33 cellular contexts compared by ENCODE assay signal in genomic region chr16:23981429-23982399, GRCh38.
"Had no signal": no experiment of that assay in that cellular context is flagged by ENCODE, and none has a peak within 500 bp of the region (broad histone marks: within the 10 kb centered on the region; RNA-seq: fewer than 3 reads in every experiment).

No MANE protein-coding gene starts in this region.

- H3K4me1 ChIP-seq: breast epithelium, pancreas, prostate gland, sigmoid colon, transverse colon had no signal

- H3K4me2 ChIP-seq: SK-N-SH had no signal

- H3K4me3 Mint-ChIP-seq: activated CD8-positive, alpha-beta T cell treated with anti-CD3 and anti-CD28 coated beads, Interleukin-2, amount 10 ng/mL, durations not matched to agents 7 days and 5 days; activated T-helper 1 cell treated with anti-CD3 and anti-CD28 coated beads, Interleukin-12 subunit alpha, Interleukin-12 subunit beta, Interleukin-2, Interleukin-4 antibody, amounts not matched to agents 30 ng/mL and 10 ng/mL and 1 ng/mL, durations not matched to agents 14 hours and 24 hours and 36 hours; mesothelial cell of epicardium; naive thymus-derived CD4-positive, alpha-beta T cell; neural crest cell; T-helper 1 cell treated with Interleukin-12 subunit alpha and Interleukin-12 subunit beta and Interleukin-4 antibody, amounts not matched to agents 30 μg/mL and 1 μg/mL, for 36 hours had no signal

- H3K9me3 ChIP-seq: breast epithelium, pancreas, prostate gland, sigmoid colon, SK-N-SH, testis, transverse colon had no signal

- FAIRE-seq: colon, endometrium, frontal cortex, islet of Langerhans, pancreas, small intestine had no signal

- DNase-seq: activated CD4-positive, alpha-beta T cell treated with anti-CD3 and anti-CD28 coated beads, Interleukin-2, amount 50 U/mL, for 1 hour; activated CD8-positive, alpha-beta T cell treated with anti-CD3 and anti-CD28 coated beads, Interleukin-2, amount 10 ng/mL, durations not matched to agents 7 days and 5 days; activated gamma-delta T cell; activated naive CD4-positive, alpha-beta T cell treated with anti-CD3 and anti-CD28 coated beads, Interleukin-2, amount 50 U/mL, for 16 hours; activated T-cell treated with anti-CD3 and anti-CD28 coated beads for 4 hours; central memory CD4-positive, alpha-beta T cell; dermis blood vessel endothelial cell; effector CD4-positive, alpha-beta T cell; left ventricle myocardium superior; naive thymus-derived CD4-positive, alpha-beta T cell; nucleus accumbens; pancreas; retina; sigmoid colon; SK-N-SH; small intestine; stimulated activated CD4-positive, alpha-beta T cell treated with anti-CD3 and anti-CD28 coated beads, Interleukin-2, amount 100 ng/mL, for 24 hours; stimulated activated naive CD8-positive, alpha-beta T cell treated with anti-CD3 and anti-CD28 coated beads, Interleukin-15, Interleukin-2, amounts not matched to agents 100 U/mL and 50 U/mL, for 24 hours; SW 1271; T-helper 9 cell; testis; transverse colon had no signal

- H3K36me3 Mint-ChIP-seq: mesothelial cell of epicardium had no signal

- H3K27me3 Mint-ChIP-seq: naive thymus-derived CD4-positive, alpha-beta T cell had no signal

- H3K27ac Mint-ChIP-seq: activated CD8-positive, alpha-beta T cell treated with anti-CD3 and anti-CD28 coated beads, Interleukin-2, amount 10 ng/mL, durations not matched to agents 7 days and 5 days; activated T-helper 1 cell treated with anti-CD3 and anti-CD28 coated beads, Interleukin-12 subunit alpha, Interleukin-12 subunit beta, Interleukin-2, Interleukin-4 antibody, amounts not matched to agents 30 ng/mL and 10 ng/mL and 1 ng/mL, durations not matched to agents 14 hours and 24 hours and 36 hours; mesothelial cell of epicardium had no signal

- ATAC-seq: activated CD8-positive, alpha-beta T cell treated with anti-CD3 and anti-CD28 coated beads, Interleukin-2, amount 10 ng/mL, durations not matched to agents 7 days and 5 days; left ventricle myocardium superior; naive thymus-derived CD4-positive, alpha-beta T cell; pancreas; stimulated activated naive CD8-positive, alpha-beta T cell treated with anti-CD3 and anti-CD28 coated beads, Interleukin-15, Interleukin-2, amounts not matched to agents 100 U/mL and 50 U/mL, for 24 hours had no signal

- H3K4me1 Mint-ChIP-seq: mesothelial cell of epicardium, neural crest cell had no signal

- H3K27me3 ChIP-seq: breast epithelium, pancreas, sigmoid colon, testis, transverse colon had no signal

- H3K9ac ChIP-seq: SK-N-SH had no signal

- H3K9me3 Mint-ChIP-seq: activated T-helper 1 cell treated with anti-CD3 and anti-CD28 coated beads, Interleukin-12 subunit alpha, Interleukin-12 subunit beta, Interleukin-2, Interleukin-4 antibody, amounts not matched to agents 30 ng/mL and 10 ng/mL and 1 ng/mL, durations not matched to agents 14 hours and 24 hours and 36 hours; mesothelial cell of epicardium; naive thymus-derived CD4-positive, alpha-beta T cell; neural crest cell; T-helper 1 cell treated with Interleukin-12 subunit alpha and Interleukin-12 subunit beta and Interleukin-4 antibody, amounts not matched to agents 30 μg/mL and 1 μg/mL, for 36 hours had no signal

- H3K4me3 ChIP-seq: breast epithelium, pancreas, prostate gland, sigmoid colon, testis, transverse colon had no signal

- H3K27ac ChIP-seq: breast epithelium, epithelial cell of prostate, pancreas, prostate gland, sigmoid colon, testis, transverse colon had no signal

- H3K36me3 ChIP-seq: breast epithelium, pancreas, prostate gland, sigmoid colon, transverse colon had no signal
